ENCODE assay signal across 15 cellular contexts in genomic region chr6:31465185-31465536, GRCh38. TPM values are rescaled to one million over a fixed set of nuclear protein-coding genes. Genes with fewer than 3 reads are reported as not detected.
DNase-seq lines count a peak whose midpoint lies in the region; ATAC-seq and TF ChIP-seq lines count a peak whose summit lies in the region.
"Had no signal": no experiment of that assay in that cellular context is flagged by ENCODE, and none has a peak within 500 bp of the region (broad histone marks: within the 10 kb centered on the region; RNA-seq: fewer than 3 reads in every experiment).

No MANE protein-coding gene starts in this region.

- H3K27me3 ChIP-seq in Karpas-422 (ENCODE audit: low read length) = no peaks in the 10 kb centered on the region
- H3K27me3 ChIP-seq: ascending aorta, vagina had no signal

- H3K4me2 ChIP-seq in Karpas-422 (ENCODE audit: low read depth, low read length, poor library complexity, severe bottlenecking) = no peak overlapping the region

- no peak overlapping the region for H3K27ac ChIP-seq in Karpas-422 (ENCODE audit: low read length)
- H3K27ac ChIP-seq: ascending aorta, dorsolateral prefrontal cortex, vagina had no signal

- peaks cover 5% of the 10 kb centered on the region; the same call in 1 of the 2 replicates for H3K36me3 ChIP-seq in Karpas-422 (ENCODE audit: insufficient read depth, low read length)
- H3K36me3 ChIP-seq: ascending aorta, vagina had no signal

- 0 out of 2 replicates have a peak, but pooled peaks cover 2% of the 10 kb centered on the region for H3K79me2 ChIP-seq in Karpas-422 (ENCODE audit: low read length)

- no peaks in the 10 kb centered on the region for H3K27me3 Mint-ChIP-seq in activated naive CD4-positive, alpha-beta T cell treated with anti-CD3 and anti-CD28 coated beads, Interleukin-2, amount 50 U/mL, for 24 hours
- no peaks in the 10 kb centered on the region for H3K27me3 Mint-ChIP-seq in activated B cell treated with CpG ODN at 0.5 μM for 24 hours
- H3K27me3 Mint-ChIP-seq in immature natural killer cell (ENCODE audit: low read depth in 3 of 3) = peaks cover 12 to 38% (median 13%) of the 10 kb centered on the region in 3 donors
- H3K27me3 Mint-ChIP-seq in stimulated activated naive CD8-positive, alpha-beta T cell treated with anti-CD3 and anti-CD28 coated beads, Interleukin-15, amount 100 ng/mL, for 72 hours = no peaks in the 10 kb centered on the region

- POLR2A ChIA-PET in activated B cell treated with CpG ODN at 0.5 μM for 24 hours (lab: Charles Lee) = no interaction called here

- peaks cover 86% of the 10 kb centered on the region for H3K4me1 Mint-ChIP-seq in activated naive CD4-positive, alpha-beta T cell treated with anti-CD3 and anti-CD28 coated beads, Interleukin-2, amount 50 U/mL, for 24 hours
- peaks cover 81% of the 10 kb centered on the region for H3K4me1 Mint-ChIP-seq in activated B cell treated with CpG ODN at 0.5 μM for 24 hours
- peaks cover 81 to 82% of the 10 kb centered on the region in 2 donors for H3K4me1 Mint-ChIP-seq in immature natural killer cell
- peaks cover 82% of the 10 kb centered on the region for H3K4me1 Mint-ChIP-seq in stimulated activated naive CD8-positive, alpha-beta T cell treated with anti-CD3 and anti-CD28 coated beads, Interleukin-15, amount 100 ng/mL, for 72 hours

- DNase-seq in activated naive CD4-positive, alpha-beta T cell treated with Interleukin-2 at 50 U/mL for 16 hours = no peak
- no peak for DNase-seq in activated B cell treated with CpG ODN at 0.5 μM for 24 hours
- peak; percentile 10 to 20 (median 12) for DNase-seq in immature natural killer cell
- DNase-seq in stimulated activated naive CD8-positive, alpha-beta T cell treated with anti-CD3 and anti-CD28 coated beads, Interleukin-15, amount 100 ng/mL, for 72 hours = no peak
- no peak for DNase-seq in Karpas-422
- no peak for DNase-seq in putamen (ENCODE audit: low spot score)
- DNase-seq: DND-41, dorsolateral prefrontal cortex, NCI-H1436, NCI-H526 treated with DMSO at 0.1 percent for 48 hours, posterior cingulate gyrus had no signal

- no peak for TF ChIP-seq CTCF in activated B cell treated with CpG ODN at 0.5 μM for 24 hours (IDR thresholded peaks at IDR 0.05)

- peaks cover 22% of the 10 kb centered on the region for H3K4me1 ChIP-seq in Karpas-422 (ENCODE audit: low read length)

- ATAC-seq in activated B cell treated with CpG ODN at 0.5 μM for 24 hours (ENCODE audit: low read depth) = no peak
- no peak for ATAC-seq in stimulated activated naive CD8-positive, alpha-beta T cell treated with anti-CD3 and anti-CD28 coated beads, Interleukin-15, amount 100 ng/mL, for 72 hours
- ATAC-seq in HG02981 (IDR thresholded peaks at IDR 0.05; ENCODE audit: unreplicated experiment) = no peak

- peak overlapping the region; percentile 100 for H3K4me3 Mint-ChIP-seq in activated naive CD4-positive, alpha-beta T cell treated with anti-CD3 and anti-CD28 coated beads, Interleukin-2, amount 50 U/mL, for 24 hours
- H3K4me3 Mint-ChIP-seq in activated B cell treated with CpG ODN at 0.5 μM for 24 hours (peak overlapping the region; percentile 100), immature natural killer cell (peak overlapping the region; percentile 98 to 100 (median 99))
- H3K4me3 Mint-ChIP-seq in stimulated activated naive CD8-positive, alpha-beta T cell treated with anti-CD3 and anti-CD28 coated beads, Interleukin-15, amount 100 ng/mL, for 72 hours = peak overlapping the region; percentile 100

- peaks cover 21% of the 10 kb centered on the region for H3K36me3 Mint-ChIP-seq in activated naive CD4-positive, alpha-beta T cell treated with anti-CD3 and anti-CD28 coated beads, Interleukin-2, amount 50 U/mL, for 24 hours
- H3K36me3 Mint-ChIP-seq in activated B cell treated with CpG ODN at 0.5 μM for 24 hours (ENCODE audit: low read depth) (peaks cover 67% of the 10 kb centered on the region), immature natural killer cell (peaks cover 21 to 29% (median 27%) of the 10 kb centered on the region in 3 donors)

- peaks cover 4% of the 10 kb centered on the region; the same call in 1 of the 2 replicates for H4K20me1 ChIP-seq in Karpas-422 (ENCODE audit: insufficient read depth, low read depth, low read length)

- no peak overlapping the region for H3K4me3 ChIP-seq in Karpas-422 (ENCODE audit: low read length)
- H3K4me3 ChIP-seq: ascending aorta had no signal

- H3K9me3 Mint-ChIP-seq in activated naive CD4-positive, alpha-beta T cell treated with anti-CD3 and anti-CD28 coated beads, Interleukin-2, amount 50 U/mL, for 24 hours = no peaks in the 10 kb centered on the region
- H3K9me3 Mint-ChIP-seq in activated B cell treated with CpG ODN at 0.5 μM for 24 hours (no peaks in the 10 kb centered on the region), immature natural killer cell (no peaks in the 10 kb centered on the region)
- H3K9me3 Mint-ChIP-seq in stimulated activated naive CD8-positive, alpha-beta T cell treated with anti-CD3 and anti-CD28 coated beads, Interleukin-15, amount 100 ng/mL, for 72 hours = no peaks in the 10 kb centered on the region

- no peak overlapping the region for H2AFZ ChIP-seq in Karpas-422 (ENCODE audit: low read length)

- no peaks in the 10 kb centered on the region; the same call in 1 of the 2 replicates for H3K9me2 ChIP-seq in Karpas-422 (replicated peaks; ENCODE audit: insufficient read depth, low read length)

- H3K9me3 ChIP-seq in Karpas-422 (ENCODE audit: low read length) = no peaks in the 10 kb centered on the region
- H3K9me3 ChIP-seq: ascending aorta, vagina had no signal

- intact Hi-C loops in activated B cell treated with CpG ODN at 0.5 μM for 24 hours (cut with micrococcal nuclease) = no loop called here

- H3K27ac Mint-ChIP-seq in activated naive CD4-positive, alpha-beta T cell treated with anti-CD3 and anti-CD28 coated beads, Interleukin-2, amount 50 U/mL, for 24 hours = peak overlapping the region; percentile 85
- peak overlapping the region; percentile 98 for H3K27ac Mint-ChIP-seq in activated B cell treated with CpG ODN at 0.5 μM for 24 hours
- H3K27ac Mint-ChIP-seq in immature natural killer cell = peak overlapping the region; percentile 99 to 100 (median 99)
- H3K27ac Mint-ChIP-seq in stimulated activated naive CD8-positive, alpha-beta T cell treated with anti-CD3 and anti-CD28 coated beads, Interleukin-15, amount 100 ng/mL, for 72 hours = peak overlapping the region in 1 of 2 donors; percentile 100

- CTCF ChIA-PET in activated B cell treated with CpG ODN at 0.5 μM for 24 hours (lab: Charles Lee) = no interaction called here

- no peak overlapping the region for H3K9ac ChIP-seq in Karpas-422 (ENCODE audit: low read length)

RNA-seq across cellular contexts. Expression of gene MICB, which starts 32.8 kb away (rescaled TPM):
- total RNA-seq in activated B cell treated with CpG ODN at 0.5 μM for 24 hours = 17.2 and 17.6 TPM in 2 replicates
- 10 to 100 TPM in 2 of 3 donors, 1 to 10 TPM in 1; 7.4 to 15.2 (median 10.3) TPM for polyA plus RNA-seq in immature natural killer cell
- total RNA-seq in Karpas-422 (2014; rRNA removed; shearing (Covaris generic); ENCODE audit: low replicate concordance) = 13.2 and 15.7 TPM in 2 replicates

Comparison
In these comparisons a context has a peak if more than half of its experiments do, and no peak if none do; other contexts are left out.
1. DNase-seq: peak in immature natural killer cell (3 of 3); none in activated naive CD4-positive, alpha-beta T cell treated with Interleukin-2 at 50 U/mL for 16 hours (single experiment), activated B cell treated with CpG ODN at 0.5 μM for 24 hours (single experiment), stimulated activated naive CD8-positive, alpha-beta T cell treated with anti-CD3 and anti-CD28 coated beads, Interleukin-15, amount 100 ng/mL, for 72 hours (0 of 2), Karpas-422 (single experiment) and putamen (single experiment).
2. Peak in every context shown above with its lines, with median percentiles within 50 percentile points of each other: H3K4me3 Mint-ChIP-seq.